In the genomic region with DNA sequence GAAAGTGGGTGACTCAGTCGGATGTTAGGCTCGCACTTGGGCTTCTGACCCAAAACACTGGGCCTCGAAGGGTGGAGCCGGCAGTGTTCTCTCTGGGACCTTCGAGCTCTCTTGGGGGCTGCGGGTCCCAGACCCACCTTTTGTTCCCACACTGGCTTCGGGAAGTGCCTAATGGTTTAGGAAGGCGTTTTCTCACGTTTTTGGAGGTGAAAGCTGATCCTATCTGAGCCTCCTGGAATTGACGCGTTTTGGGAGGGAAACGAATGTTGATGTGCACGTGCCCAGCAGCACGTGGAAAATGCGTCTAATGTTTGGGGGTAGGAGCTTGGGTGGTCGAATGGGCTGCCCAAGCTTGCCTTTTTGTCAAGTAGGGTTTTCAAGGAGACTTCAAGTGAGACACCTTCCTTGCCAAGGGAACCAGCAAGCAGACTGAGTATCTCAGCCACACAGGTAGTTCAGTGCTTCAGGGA, we compare ENCODE assay signal across 1 cellular context.
TF ChIP-seq lines count a peak whose summit lies in the region.

No MANE protein-coding gene starts in this region.

TF ChIP-seq in K562, 482 proteins besides CTCF, POLR2A, EP300 and RAD21 (continued from another document and continues in another):
- TF ChIP-seq, protein P1, sequence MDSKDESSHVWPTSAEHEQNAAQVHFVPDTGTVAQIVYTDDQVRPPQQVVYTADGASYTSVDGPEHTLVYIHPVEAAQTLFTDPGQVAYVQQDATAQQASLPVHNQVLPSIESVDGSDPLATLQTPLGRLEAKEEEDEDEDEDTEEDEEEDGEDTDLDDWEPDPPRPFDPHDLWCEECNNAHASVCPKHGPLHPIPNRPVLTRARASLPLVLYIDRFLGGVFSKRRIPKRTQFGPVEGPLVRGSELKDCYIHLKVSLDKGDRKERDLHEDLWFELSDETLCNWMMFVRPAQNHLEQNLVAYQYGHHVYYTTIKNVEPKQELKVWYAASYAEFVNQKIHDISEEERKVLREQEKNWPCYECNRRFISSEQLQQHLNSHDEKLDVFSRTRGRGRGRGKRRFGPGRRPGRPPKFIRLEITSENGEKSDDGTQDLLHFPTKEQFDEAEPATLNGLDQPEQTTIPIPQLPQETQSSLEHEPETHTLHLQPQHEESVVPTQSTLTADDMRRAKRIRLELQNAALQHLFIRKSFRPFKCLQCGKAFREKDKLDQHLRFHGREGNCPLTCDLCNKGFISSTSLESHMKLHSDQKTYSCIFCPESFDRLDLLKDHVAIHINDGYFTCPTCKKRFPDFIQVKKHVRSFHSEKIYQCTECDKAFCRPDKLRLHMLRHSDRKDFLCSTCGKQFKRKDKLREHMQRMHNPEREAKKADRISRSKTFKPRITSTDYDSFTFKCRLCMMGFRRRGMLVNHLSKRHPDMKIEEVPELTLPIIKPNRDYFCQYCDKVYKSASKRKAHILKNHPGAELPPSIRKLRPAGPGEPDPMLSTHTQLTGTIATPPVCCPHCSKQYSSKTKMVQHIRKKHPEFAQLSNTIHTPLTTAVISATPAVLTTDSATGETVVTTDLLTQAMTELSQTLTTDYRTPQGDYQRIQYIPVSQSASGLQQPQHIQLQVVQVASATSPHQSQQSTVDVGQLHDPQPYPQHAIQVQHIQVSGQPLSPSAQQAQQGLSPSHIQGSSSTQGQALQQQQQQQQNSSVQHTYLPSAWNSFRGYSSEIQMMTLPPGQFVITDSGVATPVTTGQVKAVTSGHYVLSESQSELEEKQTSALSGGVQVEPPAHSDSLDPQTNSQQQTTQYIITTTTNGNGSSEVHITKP (IDR thresholded peaks at IDR 0.05; ENCODE audit: partially characterized antibody): no peak
- TF ChIP-seq NR2C1 (IDR thresholded peaks at IDR 0.05) (no peak), NR2C1 (tag; IDR thresholded peaks at IDR 0.05) (no peak), HOXB6 (CRISPR knock-in tag; IDR thresholded peaks at IDR 0.05; ENCODE audit: borderline replicate concordance) (no peak), PRPF4 (IDR thresholded peaks at IDR 0.05; ENCODE audit: insufficient read depth, low read depth, low read length, poor library complexity, severe bottlenecking) (no peak), PTTG1 (tag; IDR thresholded peaks at IDR 0.05; ENCODE audit: low read depth) (no peak), OTX1 (CRISPR knock-in tag; IDR thresholded peaks at IDR 0.05) (no peak), NFIX (CRISPR knock-in tag; IDR thresholded peaks at IDR 0.05; ENCODE audit: low read depth) (no peak), MEF2D (tag; conservative IDR thresholded peaks at IDR 0.05; ENCODE audit: low read depth) (no peak), KAT8 (IDR thresholded peaks at IDR 0.05; ENCODE audit: low read depth) (no peak), ZNF143 (CRISPR knock-in tag; IDR thresholded peaks at IDR 0.05) (0 out of 2 replicates have a peak, but pooled peaks have one; percentile 36), CTCFL (IDR thresholded peaks at IDR 0.05; ENCODE audit: borderline replicate concordance, insufficient read depth, low read depth, low read length, poor library complexity, severe bottlenecking) (no peak), ZNF239 (CRISPR knock-in tag; IDR thresholded peaks at IDR 0.05) (no peak), HBP1 (CRISPR knock-in tag; IDR thresholded peaks at IDR 0.05) (no peak), LCOR (CRISPR knock-in tag; IDR thresholded peaks at IDR 0.05) (no peak), POU5F1 (IDR thresholded peaks at IDR 0.05; ENCODE audit: borderline replicate concordance, low read depth, low read length, partially characterized antibody) (no peak), SPI1 (IDR thresholded peaks at IDR 0.05; ENCODE audit: borderline replicate concordance, low read depth, low read length) (no peak), SIN3A (IDR thresholded peaks at IDR 0.05; ENCODE audit: borderline replicate concordance in 2 of 2, control insufficient read depth in 1 of 2, low read depth in 2 of 2, low read length in 2 of 2) (no peak; a peak in 1 of 4 replicates), ZNF232 (CRISPR knock-in tag; IDR thresholded peaks at IDR 0.05) (peak; percentile 63; the same call in 1 of the 2 replicates), HDAC2 (IDR thresholded peaks at IDR 0.05) (0 out of 2 replicates have a peak, but pooled peaks have one; percentile 39), GATA2 (CRISPR knock-in tag; IDR thresholded peaks at IDR 0.05) (no peak), BACH1 (tag; IDR thresholded peaks at IDR 0.05) (no peak), CREBBP (IDR thresholded peaks at IDR 0.05; ENCODE audit: low read depth, low read length) (no peak), MLX (CRISPR knock-in tag; conservative IDR thresholded peaks at IDR 0.05) (no peak), IRF9 (tag; IDR thresholded peaks at IDR 0.05) (peak; percentile 8; the same call in 1 of the 2 replicates), GATAD2A (IDR thresholded peaks at IDR 0.05) (no peak), PURB (CRISPR knock-in tag; IDR thresholded peaks at IDR 0.05; ENCODE audit: low read depth) (no peak), E2F3 (CRISPR knock-in tag; IDR thresholded peaks at IDR 0.05) (no peak), LARP7 (IDR thresholded peaks at IDR 0.05) (no peak), PHB (CRISPR knock-in tag; IDR thresholded peaks at IDR 0.05) (no peak), TARDBP (IDR thresholded peaks at IDR 0.05) (no peak), NFATC3 (IDR thresholded peaks at IDR 0.05) (no peak), U2AF1 (optimal IDR thresholded peaks at IDR 0.05; ENCODE audit: low read depth, low read length) (no peak), FOXK1 (CRISPR knock-in tag; IDR thresholded peaks at IDR 0.05; ENCODE audit: borderline replicate concordance) (peak; percentile 85; the same call in 1 of the 2 replicates)
- TF ChIP-seq, protein P2, sequence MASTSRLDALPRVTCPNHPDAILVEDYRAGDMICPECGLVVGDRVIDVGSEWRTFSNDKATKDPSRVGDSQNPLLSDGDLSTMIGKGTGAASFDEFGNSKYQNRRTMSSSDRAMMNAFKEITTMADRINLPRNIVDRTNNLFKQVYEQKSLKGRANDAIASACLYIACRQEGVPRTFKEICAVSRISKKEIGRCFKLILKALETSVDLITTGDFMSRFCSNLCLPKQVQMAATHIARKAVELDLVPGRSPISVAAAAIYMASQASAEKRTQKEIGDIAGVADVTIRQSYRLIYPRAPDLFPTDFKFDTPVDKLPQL (IDR thresholded peaks at IDR 0.05; ENCODE audit: extremely low read depth, insufficient read length): no peak
- TF ChIP-seq, protein P3, sequence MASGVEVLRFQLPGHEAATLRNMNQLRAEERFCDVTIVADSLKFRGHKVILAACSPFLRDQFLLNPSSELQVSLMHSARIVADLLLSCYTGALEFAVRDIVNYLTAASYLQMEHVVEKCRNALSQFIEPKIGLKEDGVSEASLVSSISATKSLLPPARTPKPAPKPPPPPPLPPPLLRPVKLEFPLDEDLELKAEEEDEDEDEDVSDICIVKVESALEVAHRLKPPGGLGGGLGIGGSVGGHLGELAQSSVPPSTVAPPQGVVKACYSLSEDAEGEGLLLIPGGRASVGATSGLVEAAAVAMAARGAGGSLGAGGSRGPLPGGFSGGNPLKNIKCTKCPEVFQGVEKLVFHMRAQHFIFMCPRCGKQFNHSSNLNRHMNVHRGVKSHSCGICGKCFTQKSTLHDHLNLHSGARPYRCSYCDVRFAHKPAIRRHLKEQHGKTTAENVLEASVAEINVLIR (CRISPR knock-in tag; IDR thresholded peaks at IDR 0.05): no peak
- TF ChIP-seq, protein P4, sequence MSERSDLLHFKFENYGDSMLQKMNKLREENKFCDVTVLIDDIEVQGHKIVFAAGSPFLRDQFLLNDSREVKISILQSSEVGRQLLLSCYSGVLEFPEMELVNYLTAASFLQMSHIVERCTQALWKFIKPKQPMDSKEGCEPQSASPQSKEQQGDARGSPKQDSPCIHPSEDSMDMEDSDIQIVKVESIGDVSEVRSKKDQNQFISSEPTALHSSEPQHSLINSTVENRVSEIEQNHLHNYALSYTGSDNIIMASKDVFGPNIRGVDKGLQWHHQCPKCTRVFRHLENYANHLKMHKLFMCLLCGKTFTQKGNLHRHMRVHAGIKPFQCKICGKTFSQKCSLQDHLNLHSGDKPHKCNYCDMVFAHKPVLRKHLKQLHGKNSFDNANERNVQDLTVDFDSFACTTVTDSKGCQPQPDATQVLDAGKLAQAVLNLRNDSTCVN (CRISPR knock-in tag; IDR thresholded peaks at IDR 0.05): no peak
- TF ChIP-seq, protein P5, sequence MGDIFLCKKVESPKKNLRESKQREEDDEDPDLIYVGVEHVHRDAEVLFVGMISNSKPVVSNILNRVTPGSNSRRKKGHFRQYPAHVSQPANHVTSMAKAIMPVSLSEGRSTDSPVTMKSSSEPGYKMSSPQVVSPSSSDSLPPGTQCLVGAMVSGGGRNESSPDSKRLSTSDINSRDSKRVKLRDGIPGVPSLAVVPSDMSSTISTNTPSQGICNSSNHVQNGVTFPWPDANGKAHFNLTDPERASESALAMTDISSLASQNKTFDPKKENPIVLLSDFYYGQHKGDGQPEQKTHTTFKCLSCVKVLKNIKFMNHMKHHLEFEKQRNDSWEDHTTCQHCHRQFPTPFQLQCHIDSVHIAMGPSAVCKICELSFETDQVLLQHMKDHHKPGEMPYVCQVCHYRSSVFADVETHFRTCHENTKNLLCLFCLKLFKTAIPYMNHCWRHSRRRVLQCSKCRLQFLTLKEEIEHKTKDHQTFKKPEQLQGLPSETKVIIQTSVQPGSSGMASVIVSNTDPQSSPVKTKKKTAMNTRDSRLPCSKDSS (IDR thresholded peaks at IDR 0.05; ENCODE audit: low read depth, partially characterized antibody): no peak
- TF ChIP-seq, protein P6, sequence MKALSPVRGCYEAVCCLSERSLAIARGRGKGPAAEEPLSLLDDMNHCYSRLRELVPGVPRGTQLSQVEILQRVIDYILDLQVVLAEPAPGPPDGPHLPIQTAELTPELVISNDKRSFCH (CRISPR knock-in tag; IDR thresholded peaks at IDR 0.05): no peak
- TF ChIP-seq, protein P6 (tag; IDR thresholded peaks at IDR 0.05): no peak
